ENCODE assay signal across 8 cellular contexts in the genomic region with DNA sequence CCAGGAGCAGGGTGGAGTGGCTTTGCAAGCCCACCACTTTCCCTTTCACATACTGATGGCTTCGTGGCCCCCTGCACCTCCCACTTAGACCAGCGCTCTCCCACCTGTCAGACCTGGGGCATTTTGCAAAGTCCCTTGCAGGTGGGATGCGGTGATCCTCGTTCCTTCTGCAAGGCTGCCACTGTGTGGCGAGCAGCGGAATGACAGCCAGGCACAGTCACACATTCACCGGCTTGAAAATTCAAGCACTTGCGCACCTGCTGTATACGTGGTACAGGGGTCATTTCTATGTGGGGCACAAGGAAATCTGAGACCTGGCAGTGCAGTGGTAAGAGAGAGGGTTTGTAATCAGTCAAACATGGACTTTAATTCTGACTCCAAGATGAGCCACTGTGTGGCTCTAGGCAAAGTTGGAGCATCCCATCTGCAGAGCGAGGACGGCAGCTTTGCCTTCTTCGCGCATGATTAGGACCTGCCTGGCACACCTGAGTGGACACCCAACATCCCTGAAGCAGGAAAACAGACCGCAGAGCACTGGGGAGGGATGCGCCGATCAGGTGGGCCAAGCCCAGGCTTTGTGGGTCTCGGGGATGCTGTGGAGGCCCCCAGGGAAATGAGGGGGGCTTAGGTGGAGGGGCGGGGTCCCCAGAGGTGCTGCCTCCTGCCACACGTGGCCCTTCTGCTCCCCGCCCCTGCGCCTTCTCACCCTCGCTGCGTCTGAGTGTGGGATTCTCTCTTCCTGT. TPM values are rescaled to one million over a fixed set of nuclear protein-coding genes. Genes with fewer than 3 reads are reported as not detected.
DNase-seq lines count a peak whose midpoint lies in the region; ATAC-seq and TF ChIP-seq lines count a peak whose summit lies in the region.

No MANE protein-coding gene starts in this region.

- H3K27me3 ChIP-seq in BE2C (no peaks in the 10 kb centered on the region), fibroblast of lung (ENCODE audit: control insufficient read depth, insufficient read depth, low read length) (peaks cover 6% of the 10 kb centered on the region), upper lobe of right lung (peaks cover 3% of the 10 kb centered on the region)

- no peak overlapping the region for H2AFZ ChIP-seq in fibroblast of lung (ENCODE audit: low read length)

- H4K20me1 ChIP-seq in fibroblast of lung (ENCODE audit: control insufficient read depth, extremely low read depth, insufficient read depth, low read length), result peaks cover 2% of the 10 kb centered on the region

- H3K79me2 ChIP-seq in fibroblast of lung (ENCODE audit: control insufficient read depth, insufficient read depth, low read length), result no peaks in the 10 kb centered on the region

- no peaks in the 10 kb centered on the region for H3K4me1 ChIP-seq in BE2C
- no peaks in the 10 kb centered on the region for H3K4me1 ChIP-seq in fibroblast of lung (ENCODE audit: control insufficient read depth, extremely low read depth, insufficient read depth, low read length)
- no peaks in the 10 kb centered on the region for H3K4me1 ChIP-seq in upper lobe of right lung

- H3K4me3 ChIP-seq in BE2C (ENCODE audit: low read depth, low read length) (no peak overlapping the region), fibroblast of lung (replicated peaks in 1 of 4; ENCODE audit: control extremely low read depth in 1 of 4, insufficient read depth in 1 of 4, low read depth in 3 of 4, low read length in 4 of 4) (no peak overlapping the region), upper lobe of right lung (no peak overlapping the region)

- peak; percentile 34 for DNase-seq in BE2C
- peak; percentile 19 to 61 for DNase-seq in NCI-H524 (lab: John Stamatoyannopoulos, UW)
- DNase-seq in activated T-cell treated with anti-CD3 and anti-CD28 coated beads for 48 hours (ENCODE audit: low read depth), result peak; percentile 50
- DNase-seq in fibroblast of lung (ENCODE audit: low read depth in 2 of 2), result peak; percentile 33 to 41
- peak in 34 of 56 donors; percentile 1 to 66 (median 24) for DNase-seq in nucleus accumbens (lab: John Stamatoyannopoulos, UW)
- no peak for DNase-seq in upper lobe of right lung

- no peak overlapping the region for H3K27ac ChIP-seq in fibroblast of lung (ENCODE audit: insufficient read depth, low read length)
- H3K27ac ChIP-seq in upper lobe of right lung, result no peak overlapping the region

- intact Hi-C loops in upper lobe of right lung (cut with DNase I), result no loop called here

- ATAC-seq in GM19455 (IDR thresholded peaks at IDR 0.05; ENCODE audit: unreplicated experiment), result peak; percentile 57
- ATAC-seq in upper lobe of right lung, result peak; percentile 79
- ATAC-seq in GM21390 (IDR thresholded peaks at IDR 0.05; ENCODE audit: unreplicated experiment), result no peak

- no peaks in the 10 kb centered on the region for H3K36me3 ChIP-seq in BE2C
- H3K36me3 ChIP-seq in fibroblast of lung (ENCODE audit: control insufficient read depth, insufficient read depth, low read length), result no peaks in the 10 kb centered on the region
- no peaks in the 10 kb centered on the region for H3K36me3 ChIP-seq in upper lobe of right lung

- H3K9me3 ChIP-seq in BE2C (no peaks in the 10 kb centered on the region), fibroblast of lung (ENCODE audit: control insufficient read depth, insufficient read depth, low read depth, low read length) (no peaks in the 10 kb centered on the region), upper lobe of right lung (peaks cover 6% of the 10 kb centered on the region)

- H3K9ac ChIP-seq in fibroblast of lung (ENCODE audit: insufficient read depth, low read length), result no peak overlapping the region

- no peak overlapping the region for H3K4me2 ChIP-seq in fibroblast of lung (ENCODE audit: extremely low read depth, insufficient read depth, low read length)

- peak; percentile 80 for TF ChIP-seq CTCF in BE2C (IDR thresholded peaks at IDR 0.05; ENCODE audit: low read depth, low read length)
- TF ChIP-seq CTCF in fibroblast of lung (conservative IDR thresholded peaks at IDR 0.05 in 1 of 2, IDR thresholded peaks at IDR 0.05 in 1 of 2; ENCODE audit: low read depth in 1 of 2, low read length in 2 of 2), result peak; percentile 97
- TF ChIP-seq CTCF in upper lobe of right lung (IDR thresholded peaks at IDR 0.05), result peak; percentile 95

RNA-seq across cellular contexts. Expression of a gene that starts 53.0 kb away (rescaled TPM):
- polyA plus RNA-seq in BE2C (2012; ENCODE audit: insufficient read depth, insufficient read length, low read depth), result 47.7 TPM
- total RNA-seq in fibroblast of lung (6.1 and 6.7 TPM in 2 replicates), upper lobe of right lung (14.7 TPM)
- 11.6 and 19.0 TPM in 2 replicates for polyA plus RNA-seq in fibroblast of lung
- polyA plus RNA-seq in fibroblast of lung (2012), result 11.0 and 16.2 TPM in 2 replicates
- polyA minus RNA-seq in fibroblast of lung (ENCODE audit: low replicate concordance), result 2.1 and 3.7 TPM in 2 replicates
